Comparison of ENCODE assay signal across 20 cellular contexts in the genomic region with DNA sequence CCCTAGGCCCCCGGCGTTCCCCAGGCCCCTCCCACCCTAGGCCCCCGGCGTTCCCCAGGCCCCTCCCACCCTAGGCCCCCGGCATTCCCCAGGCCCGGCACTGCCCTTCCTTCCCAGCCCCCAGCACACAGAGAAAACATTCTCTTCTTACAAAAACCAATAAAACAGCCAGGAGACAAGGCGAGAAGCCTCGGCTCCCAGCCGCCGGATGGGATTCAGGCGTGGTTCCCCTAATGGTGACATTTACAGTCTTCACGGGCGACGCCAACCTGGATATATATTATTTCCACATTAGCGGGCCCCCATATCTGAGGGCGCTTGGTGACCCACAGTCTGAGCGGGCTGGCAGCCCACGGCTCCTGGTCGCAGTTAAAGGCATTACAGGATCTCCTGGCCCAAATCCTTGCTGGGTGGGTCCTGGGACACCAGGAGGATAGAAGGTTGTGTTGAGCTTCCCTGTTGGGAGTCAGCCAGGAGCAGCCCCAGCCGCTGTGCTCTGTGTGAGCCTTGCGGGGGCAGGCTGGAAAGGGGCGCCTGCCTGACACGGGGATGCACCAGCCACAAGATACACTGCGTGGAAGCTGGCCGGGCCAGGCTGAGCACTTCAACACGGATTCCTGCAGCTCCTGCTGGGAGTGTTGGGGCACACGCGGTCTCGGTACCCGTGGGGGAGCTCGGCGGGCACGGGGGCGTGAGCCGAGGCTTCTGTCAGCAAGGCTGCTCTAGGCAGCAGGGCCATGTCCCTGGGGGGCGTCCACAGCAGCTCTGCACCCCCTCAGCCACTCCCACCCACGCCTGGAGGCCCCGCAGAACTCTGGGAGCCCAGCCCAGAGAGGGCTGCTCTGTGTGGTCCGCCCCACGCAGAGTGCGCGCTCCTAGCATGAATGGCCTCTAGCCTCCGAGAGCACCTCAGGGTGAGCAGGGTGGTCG.
DNase-seq lines count a peak whose midpoint lies in the region; ATAC-seq and TF ChIP-seq lines count a peak whose summit lies in the region.
"Had no signal": no experiment of that assay in that cellular context is flagged by ENCODE, and none has a peak within 500 bp of the region (broad histone marks: within the 10 kb centered on the region; RNA-seq: fewer than 3 reads in every experiment).

No MANE protein-coding gene starts in this region.

- peak in 1 of 4 donors; percentile 4 for ATAC-seq in right lobe of liver
- ATAC-seq in HG02588 (IDR thresholded peaks at IDR 0.05; ENCODE audit: unreplicated experiment): no peak
- no peak for ATAC-seq in HG03196 (IDR thresholded peaks at IDR 0.05; ENCODE audit: unreplicated experiment)
- ATAC-seq: HCT116 had no signal

- TF ChIP-seq CTCF in endodermal cell (conservative IDR thresholded peaks at IDR 0.05): no peak
- no peak for TF ChIP-seq CTCF in right lobe of liver (IDR thresholded peaks at IDR 0.05)
- no peak for TF ChIP-seq CTCF in sigmoid colon (IDR thresholded peaks at IDR 0.05)
- no peak for TF ChIP-seq CTCF in coronary artery (IDR thresholded peaks at IDR 0.05)

- H3K27ac ChIP-seq in HUES6 (ENCODE audit: low read depth, low read length): peak overlapping the region; percentile 55; the same call in 1 of the 2 replicates
- no peak overlapping the region for H3K27ac ChIP-seq in endodermal cell (ENCODE audit: low read depth, low read length)
- no peak overlapping the region for H3K27ac ChIP-seq in right lobe of liver
- H3K27ac ChIP-seq in sigmoid colon: peak overlapping the region in 1 of 4 donors; percentile 43
- H3K27ac ChIP-seq in coronary artery: no peak overlapping the region
- H3K27ac ChIP-seq: brain microvascular endothelial cell, SJCRH30, thoracic aorta had no signal

- H3K27me3 ChIP-seq in HUES6 (ENCODE audit: control insufficient read depth, insufficient read depth, low read length) (no peaks in the 10 kb centered on the region), endodermal cell (ENCODE audit: control insufficient read depth, insufficient read depth, low read length, poor library complexity, severe bottlenecking) (no peaks in the 10 kb centered on the region), right lobe of liver (no peaks in the 10 kb centered on the region), sigmoid colon (no peaks in the 10 kb centered on the region)
- H3K27me3 ChIP-seq: brain microvascular endothelial cell, SJCRH30 had no signal

- peaks cover 5% of the 10 kb centered on the region; the same call in 1 of the 2 replicates for H3K9me3 ChIP-seq in HUES6 (ENCODE audit: control insufficient read depth, insufficient read depth, low read depth, low read length)
- peaks cover 11% of the 10 kb centered on the region for H3K9me3 ChIP-seq in endodermal cell (ENCODE audit: control insufficient read depth, low read length)
- peaks cover 0 to 6% (median 0%) of the 10 kb centered on the region in 4 donors for H3K9me3 ChIP-seq in right lobe of liver
- H3K9me3 ChIP-seq in sigmoid colon: peaks cover 0 to 11% (median 7%) of the 10 kb centered on the region in 4 donors

- DNase-seq in endodermal cell: peak; percentile 65
- peak in 2 of 3 donors; percentile 13 to 45 for DNase-seq in right lobe of liver
- peak; percentile 58 for DNase-seq in sigmoid colon
- no peak for DNase-seq in coronary artery (ENCODE audit: low spot score)
- DNase-seq: activated CD4-positive, alpha-beta T cell treated with anti-CD3 and anti-CD28 coated beads for 1 hour; activated CD8-positive, alpha-beta memory T cell treated with anti-CD3 and anti-CD28 coated beads, Interleukin-2, amount 50 U/mL, for 48 hours; activated naive CD4-positive, alpha-beta T cell treated with anti-CD3 and anti-CD28 coated beads for 36 hours; AML-193; brain microvascular endothelial cell; Calu3; effector CD4-positive, alpha-beta T cell; NCI-H2029; NCI-H510A treated with DMSO at 0.1 percent for 48 hours; SJCRH30; stimulated activated CD4-positive, alpha-beta T cell treated with anti-CD3 and anti-CD28 coated beads, Interleukin-2, amount 100 ng/mL, for 48 hours had no signal

- H3K36me3 Mint-ChIP-seq in endodermal cell (ENCODE audit: low read depth): no peaks in the 10 kb centered on the region

- H3K27me3 Mint-ChIP-seq in endodermal cell (ENCODE audit: insufficient read depth): no peaks in the 10 kb centered on the region

- H3K4me3 ChIP-seq in HUES6 (ENCODE audit: low read depth, low read length) (peak overlapping the region; percentile 71), endodermal cell (ENCODE audit: low read length) (no peak overlapping the region), right lobe of liver (no peak overlapping the region), sigmoid colon (peak overlapping the region in 1 of 4 donors; percentile 29), coronary artery (no peak overlapping the region)
- H3K4me3 ChIP-seq: SJCRH30, thoracic aorta had no signal

- peaks cover 2% of the 10 kb centered on the region for H3K9me3 Mint-ChIP-seq in endodermal cell
- H3K9me3 Mint-ChIP-seq: activated naive CD4-positive, alpha-beta T cell treated with anti-CD3 and anti-CD28 coated beads for 36 hours had no signal

- H3K27ac Mint-ChIP-seq in endodermal cell: no peak overlapping the region
- H3K27ac Mint-ChIP-seq: activated naive CD4-positive, alpha-beta T cell treated with anti-CD3 and anti-CD28 coated beads for 36 hours had no signal

- H3K9ac ChIP-seq in HUES6 (ENCODE audit: low read length) (peak overlapping the region; percentile 27), endodermal cell (ENCODE audit: extremely low read depth, low read length, poor library complexity, severe bottlenecking) (no peak overlapping the region)

- H3K36me3 ChIP-seq in HUES6 (ENCODE audit: control insufficient read depth, insufficient read depth, low read length) (no peaks in the 10 kb centered on the region), endodermal cell (ENCODE audit: control insufficient read depth, insufficient read depth, low read length) (no peaks in the 10 kb centered on the region), right lobe of liver (no peaks in the 10 kb centered on the region), sigmoid colon (peaks cover 5 to 57% (median 12%) of the 10 kb centered on the region in 4 donors)
- H3K36me3 ChIP-seq: brain microvascular endothelial cell, SJCRH30 had no signal

- peak overlapping the region; percentile 54 for H3K4me3 Mint-ChIP-seq in endodermal cell
- H3K4me3 Mint-ChIP-seq: activated naive CD4-positive, alpha-beta T cell treated with anti-CD3 and anti-CD28 coated beads for 36 hours had no signal

- intact Hi-C loops in right lobe of liver (cut with DNase I) (no loop called here), sigmoid colon (cut with DNase I) (no loop called here)

- no peak for TF ChIP-seq POLR2A in right lobe of liver (IDR thresholded peaks at IDR 0.05)
- TF ChIP-seq POLR2A in sigmoid colon (IDR thresholded peaks at IDR 0.05): no peak

- no peak for TF ChIP-seq EP300 in sigmoid colon (IDR thresholded peaks at IDR 0.05)

- 70 to 74% methylated on average over 22 to 40 of the region's 44 CpGs for WGBS in endodermal cell (ENCODE audit: insufficient coverage in 1 of 2, insufficient read length in 1 of 2), 2 experiments
- WGBS in right lobe of liver (ENCODE audit: insufficient coverage, low coverage, low lambda C conversion rate, missing lambda C conversion rate): 39% methylated on average over 10 of the region's 44 CpGs
- WGBS in sigmoid colon, 2 donors: 80 to 86% methylated on average over 42 of the region's 44 CpGs

- H3K4me1 Mint-ChIP-seq in endodermal cell: no peaks in the 10 kb centered on the region

- H3K4me1 ChIP-seq in HUES6 (ENCODE audit: control insufficient read depth, insufficient read depth, low read length) (peaks cover 23% of the 10 kb centered on the region), endodermal cell (ENCODE audit: control insufficient read depth, insufficient read depth, low read length) (no peaks in the 10 kb centered on the region), right lobe of liver (no peaks in the 10 kb centered on the region), sigmoid colon (peaks cover 0 to 14% (median 5%) of the 10 kb centered on the region in 4 donors)
